ENCODE assay signal across 1 cellular context in genomic region chrX:11341274-11342256, GRCh38.
TF ChIP-seq lines count a peak whose summit lies in the region.

No MANE protein-coding gene starts in this region.

TF ChIP-seq in K562, 482 proteins besides CTCF, POLR2A, EP300 and RAD21 (continued from another document and continues in another):
- TF ChIP-seq ZFP91 (CRISPR knock-in tag; IDR thresholded peaks at IDR 0.05) (no peak), MYC (IDR thresholded peaks at IDR 0.05; ENCODE audit: low read depth, low read length) (peak; percentile 30), MYC (CRISPR knock-in tag; IDR thresholded peaks at IDR 0.05; ENCODE audit: borderline replicate concordance, low read depth) (no peak), TARDBP (IDR thresholded peaks at IDR 0.05) (no peak), STAT5A (IDR thresholded peaks at IDR 0.05; ENCODE audit: borderline replicate concordance, low read length) (peak; percentile 23; the same call in 1 of the 2 replicates), PYGO2 (tag; IDR thresholded peaks at IDR 0.05) (no peak), ASH1L (IDR thresholded peaks at IDR 0.05; ENCODE audit: borderline replicate concordance, low read depth, partially characterized antibody) (no peak), CHD4 (IDR thresholded peaks at IDR 0.05; ENCODE audit: insufficient read depth, insufficient replicate concordance, low read depth, low read length, poor library complexity, severe bottlenecking) (no peak), TCFL5 (CRISPR knock-in tag; conservative IDR thresholded peaks at IDR 0.05) (no peak), ZHX1 (conservative IDR thresholded peaks at IDR 0.05; ENCODE audit: low read length) (no peak), NFIX (CRISPR knock-in tag; IDR thresholded peaks at IDR 0.05; ENCODE audit: low read depth) (no peak), NBN (IDR thresholded peaks at IDR 0.05; ENCODE audit: low read depth) (no peak), ZNF75A (CRISPR knock-in tag; IDR thresholded peaks at IDR 0.05) (no peak), GABPB2 (CRISPR knock-in tag; conservative IDR thresholded peaks at IDR 0.05) (no peak), BMI1 (IDR thresholded peaks at IDR 0.05; ENCODE audit: low read length) (0 out of 2 replicates have a peak, but pooled peaks have one; percentile 63), RBM39 (optimal IDR thresholded peaks at IDR 0.05; ENCODE audit: low read depth, low read length) (no peak), TAF15 (IDR thresholded peaks at IDR 0.05; ENCODE audit: low read depth, low read length) (no peak), SREBF2 (CRISPR knock-in tag; IDR thresholded peaks at IDR 0.05) (no peak), ZC3H4 (CRISPR knock-in tag; IDR thresholded peaks at IDR 0.05; ENCODE audit: borderline replicate concordance) (no peak), ARID1B (IDR thresholded peaks at IDR 0.05) (peak; percentile 89), MYNN (IDR thresholded peaks at IDR 0.05) (peak; percentile 96), MYNN (CRISPR knock-in tag; IDR thresholded peaks at IDR 0.05) (no peak), ZC3H8 (IDR thresholded peaks at IDR 0.05) (no peak), ETV1 (tag; conservative IDR thresholded peaks at IDR 0.05; ENCODE audit: low read depth) (0 out of 2 replicates have a peak, but pooled peaks have one; percentile 16), HMGN3 (IDR thresholded peaks at IDR 0.05; ENCODE audit: borderline replicate concordance, extremely low read depth, insufficient read length, low read depth, low read length) (peak; percentile 38), SMAD4 (CRISPR knock-in tag; conservative IDR thresholded peaks at IDR 0.05) (no peak), MEF2A (IDR thresholded peaks at IDR 0.05; ENCODE audit: control insufficient read depth, low read depth, low read length) (peak; percentile 79; the same call in 1 of the 2 replicates), NFYB (IDR thresholded peaks at IDR 0.05; ENCODE audit: extremely low read depth, insufficient read length) (no peak), ZNF695 (CRISPR knock-in tag; IDR thresholded peaks at IDR 0.05) (no peak), TBP (optimal IDR thresholded peaks at IDR 0.05; ENCODE audit: low read depth, low read length) (no peak), IRF2 (CRISPR knock-in tag; IDR thresholded peaks at IDR 0.05) (no peak), PHB (CRISPR knock-in tag; IDR thresholded peaks at IDR 0.05) (no peak), TEAD2 (tag; IDR thresholded peaks at IDR 0.05) (no peak), BRCA1 (IDR thresholded peaks at IDR 0.05) (no peak), BRCA1 (CRISPR knock-in tag; IDR thresholded peaks at IDR 0.05) (no peak), EGR1 (conservative IDR thresholded peaks at IDR 0.05) (peak; percentile 100), KHSRP (IDR thresholded peaks at IDR 0.05) (no peak), CTBP1 (IDR thresholded peaks at IDR 0.05; ENCODE audit: borderline replicate concordance) (peak; percentile 54), CBFA2T3 (IDR thresholded peaks at IDR 0.05) (peak; percentile 73), ELF2 (CRISPR knock-in tag; IDR thresholded peaks at IDR 0.05) (no peak), NFE2 (IDR thresholded peaks at IDR 0.05; ENCODE audit: low read depth) (peak; percentile 52; the same call in 1 of the 2 replicates), PREB (CRISPR knock-in tag; IDR thresholded peaks at IDR 0.05) (no peak), ARHGAP35 (IDR thresholded peaks at IDR 0.05; ENCODE audit: partially characterized antibody) (no peak), XRCC5 (IDR thresholded peaks at IDR 0.05; ENCODE audit: low read depth, low read length) (no peak), DPF2 (IDR thresholded peaks at IDR 0.05) (peak; percentile 90), ZNF217 (CRISPR knock-in tag; IDR thresholded peaks at IDR 0.05) (no peak), RCOR1 (IDR thresholded peaks at IDR 0.05; ENCODE audit: borderline replicate concordance in 1 of 2, low read depth in 2 of 2, low read length in 2 of 2) (peak; percentile 7 to 43; a peak in 2 of 4 replicates), HEY1 (CRISPR knock-in tag; IDR thresholded peaks at IDR 0.05; ENCODE audit: borderline replicate concordance) (no peak), ZSCAN29 (IDR thresholded peaks at IDR 0.05) (peak; percentile 23; the same call in 1 of the 2 replicates), NR2F6 (CRISPR knock-in tag; IDR thresholded peaks at IDR 0.05) (no peak), FOSL1 (tag; conservative IDR thresholded peaks at IDR 0.05) (peak; percentile 83), NFRKB (IDR thresholded peaks at IDR 0.05; ENCODE audit: low read depth) (peak; percentile 36; the same call in 1 of the 2 replicates), EP400 (IDR thresholded peaks at IDR 0.05) (peak; percentile 30), ELF4 (CRISPR knock-in tag; IDR thresholded peaks at IDR 0.05) (no peak)
- TF ChIP-seq, protein P1, sequence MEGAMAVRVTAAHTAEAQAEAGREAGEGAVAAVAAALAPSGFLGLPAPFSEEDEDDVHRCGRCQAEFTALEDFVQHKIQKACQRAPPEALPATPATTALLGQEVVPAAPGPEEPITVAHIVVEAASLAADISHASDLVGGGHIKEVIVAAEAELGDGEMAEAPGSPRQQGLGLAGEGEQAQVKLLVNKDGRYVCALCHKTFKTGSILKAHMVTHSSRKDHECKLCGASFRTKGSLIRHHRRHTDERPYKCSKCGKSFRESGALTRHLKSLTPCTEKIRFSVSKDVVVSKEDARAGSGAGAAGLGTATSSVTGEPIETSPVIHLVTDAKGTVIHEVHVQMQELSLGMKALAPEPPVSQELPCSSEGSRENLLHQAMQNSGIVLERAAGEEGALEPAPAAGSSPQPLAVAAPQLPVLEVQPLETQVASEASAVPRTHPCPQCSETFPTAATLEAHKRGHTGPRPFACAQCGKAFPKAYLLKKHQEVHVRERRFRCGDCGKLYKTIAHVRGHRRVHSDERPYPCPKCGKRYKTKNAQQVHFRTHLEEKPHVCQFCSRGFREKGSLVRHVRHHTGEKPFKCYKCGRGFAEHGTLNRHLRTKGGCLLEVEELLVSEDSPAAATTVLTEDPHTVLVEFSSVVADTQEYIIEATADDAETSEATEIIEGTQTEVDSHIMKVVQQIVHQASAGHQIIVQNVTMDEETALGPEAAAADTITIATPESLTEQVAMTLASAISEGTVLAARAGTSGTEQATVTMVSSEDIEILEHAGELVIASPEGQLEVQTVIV (CRISPR knock-in tag; IDR thresholded peaks at IDR 0.05; ENCODE audit: borderline replicate concordance), result no peak
- TF ChIP-seq, protein P2, sequence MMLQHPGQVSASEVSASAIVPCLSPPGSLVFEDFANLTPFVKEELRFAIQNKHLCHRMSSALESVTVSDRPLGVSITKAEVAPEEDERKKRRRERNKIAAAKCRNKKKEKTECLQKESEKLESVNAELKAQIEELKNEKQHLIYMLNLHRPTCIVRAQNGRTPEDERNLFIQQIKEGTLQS (IDR thresholded peaks at IDR 0.05), result peak; percentile 76
- TF ChIP-seq, protein P2 (CRISPR knock-in tag; conservative IDR thresholded peaks at IDR 0.05), result no peak
- TF ChIP-seq, protein P3, sequence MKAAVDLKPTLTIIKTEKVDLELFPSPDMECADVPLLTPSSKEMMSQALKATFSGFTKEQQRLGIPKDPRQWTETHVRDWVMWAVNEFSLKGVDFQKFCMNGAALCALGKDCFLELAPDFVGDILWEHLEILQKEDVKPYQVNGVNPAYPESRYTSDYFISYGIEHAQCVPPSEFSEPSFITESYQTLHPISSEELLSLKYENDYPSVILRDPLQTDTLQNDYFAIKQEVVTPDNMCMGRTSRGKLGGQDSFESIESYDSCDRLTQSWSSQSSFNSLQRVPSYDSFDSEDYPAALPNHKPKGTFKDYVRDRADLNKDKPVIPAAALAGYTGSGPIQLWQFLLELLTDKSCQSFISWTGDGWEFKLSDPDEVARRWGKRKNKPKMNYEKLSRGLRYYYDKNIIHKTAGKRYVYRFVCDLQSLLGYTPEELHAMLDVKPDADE (conservative IDR thresholded peaks at IDR 0.05; ENCODE audit: control insufficient read depth, low read depth, low read length), result no peak
- TF ChIP-seq, protein P4, sequence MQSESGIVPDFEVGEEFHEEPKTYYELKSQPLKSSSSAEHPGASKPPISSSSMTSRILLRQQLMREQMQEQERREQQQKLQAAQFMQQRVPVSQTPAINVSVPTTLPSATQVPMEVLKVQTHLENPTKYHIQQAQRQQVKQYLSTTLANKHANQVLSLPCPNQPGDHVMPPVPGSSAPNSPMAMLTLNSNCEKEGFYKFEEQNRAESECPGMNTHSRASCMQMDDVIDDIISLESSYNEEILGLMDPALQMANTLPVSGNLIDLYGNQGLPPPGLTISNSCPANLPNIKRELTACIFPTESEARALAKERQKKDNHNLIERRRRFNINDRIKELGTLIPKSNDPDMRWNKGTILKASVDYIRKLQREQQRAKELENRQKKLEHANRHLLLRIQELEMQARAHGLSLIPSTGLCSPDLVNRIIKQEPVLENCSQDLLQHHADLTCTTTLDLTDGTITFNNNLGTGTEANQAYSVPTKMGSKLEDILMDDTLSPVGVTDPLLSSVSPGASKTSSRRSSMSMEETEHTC (IDR thresholded peaks at IDR 0.05), result no peak
- TF ChIP-seq, protein P5, sequence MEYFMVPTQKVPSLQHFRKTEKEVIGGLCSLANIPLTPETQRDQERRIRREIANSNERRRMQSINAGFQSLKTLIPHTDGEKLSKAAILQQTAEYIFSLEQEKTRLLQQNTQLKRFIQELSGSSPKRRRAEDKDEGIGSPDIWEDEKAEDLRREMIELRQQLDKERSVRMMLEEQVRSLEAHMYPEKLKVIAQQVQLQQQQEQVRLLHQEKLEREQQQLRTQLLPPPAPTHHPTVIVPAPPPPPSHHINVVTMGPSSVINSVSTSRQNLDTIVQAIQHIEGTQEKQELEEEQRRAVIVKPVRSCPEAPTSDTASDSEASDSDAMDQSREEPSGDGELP (CRISPR knock-in tag; IDR thresholded peaks at IDR 0.05; ENCODE audit: borderline replicate concordance), result no peak
- TF ChIP-seq, protein P6, sequence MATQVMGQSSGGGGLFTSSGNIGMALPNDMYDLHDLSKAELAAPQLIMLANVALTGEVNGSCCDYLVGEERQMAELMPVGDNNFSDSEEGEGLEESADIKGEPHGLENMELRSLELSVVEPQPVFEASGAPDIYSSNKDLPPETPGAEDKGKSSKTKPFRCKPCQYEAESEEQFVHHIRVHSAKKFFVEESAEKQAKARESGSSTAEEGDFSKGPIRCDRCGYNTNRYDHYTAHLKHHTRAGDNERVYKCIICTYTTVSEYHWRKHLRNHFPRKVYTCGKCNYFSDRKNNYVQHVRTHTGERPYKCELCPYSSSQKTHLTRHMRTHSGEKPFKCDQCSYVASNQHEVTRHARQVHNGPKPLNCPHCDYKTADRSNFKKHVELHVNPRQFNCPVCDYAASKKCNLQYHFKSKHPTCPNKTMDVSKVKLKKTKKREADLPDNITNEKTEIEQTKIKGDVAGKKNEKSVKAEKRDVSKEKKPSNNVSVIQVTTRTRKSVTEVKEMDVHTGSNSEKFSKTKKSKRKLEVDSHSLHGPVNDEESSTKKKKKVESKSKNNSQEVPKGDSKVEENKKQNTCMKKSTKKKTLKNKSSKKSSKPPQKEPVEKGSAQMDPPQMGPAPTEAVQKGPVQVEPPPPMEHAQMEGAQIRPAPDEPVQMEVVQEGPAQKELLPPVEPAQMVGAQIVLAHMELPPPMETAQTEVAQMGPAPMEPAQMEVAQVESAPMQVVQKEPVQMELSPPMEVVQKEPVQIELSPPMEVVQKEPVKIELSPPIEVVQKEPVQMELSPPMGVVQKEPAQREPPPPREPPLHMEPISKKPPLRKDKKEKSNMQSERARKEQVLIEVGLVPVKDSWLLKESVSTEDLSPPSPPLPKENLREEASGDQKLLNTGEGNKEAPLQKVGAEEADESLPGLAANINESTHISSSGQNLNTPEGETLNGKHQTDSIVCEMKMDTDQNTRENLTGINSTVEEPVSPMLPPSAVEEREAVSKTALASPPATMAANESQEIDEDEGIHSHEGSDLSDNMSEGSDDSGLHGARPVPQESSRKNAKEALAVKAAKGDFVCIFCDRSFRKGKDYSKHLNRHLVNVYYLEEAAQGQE (CRISPR knock-in tag; IDR thresholded peaks at IDR 0.05; ENCODE audit: low read depth), result no peak
